ENCODE assay signal across 19 cellular contexts in genomic region chr2:59732861-59733603, GRCh38.
DNase-seq lines count a peak whose midpoint lies in the region; ATAC-seq, FAIRE-seq and TF ChIP-seq lines count a peak whose summit lies in the region.
"Had no signal": no experiment of that assay in that cellular context is flagged by ENCODE, and none has a peak within 500 bp of the region (broad histone marks: within the 10 kb centered on the region; RNA-seq: fewer than 3 reads in every experiment).

No MANE protein-coding gene starts in this region.

- in situ Hi-C loops in ACHN (cut with HindIII; ENCODE audit: low pct_ligation_motif_present, low pct_unique_long_range_greater_than_20kb, low sequenced_read_pairs), result no loop called here

- H3K79me2 ChIP-seq in H9 (ENCODE audit: insufficient read depth, low read length) (no peaks in the 10 kb centered on the region), H1 (ENCODE audit: control insufficient read depth in 1 of 2, insufficient read depth in 2 of 2, low read length in 2 of 2) (no peaks in the 10 kb centered on the region)

- no peak for TF ChIP-seq EP300 in H1 (IDR thresholded peaks at IDR 0.05; ENCODE audit: borderline replicate concordance in 1 of 2, low read depth in 2 of 2, low read length in 2 of 2)

- no peak overlapping the region for H2AK5ac ChIP-seq in H9 (ENCODE audit: insufficient read length, low read length)
- H2AK5ac ChIP-seq in H1 (ENCODE audit: low read depth, low read length), result no peak overlapping the region

- H3K27ac Mint-ChIP-seq in H9, result peak overlapping the region in 1 of 3 experiments; percentile 44; a peak in 1 of 7 replicates
- peak overlapping the region; percentile 95 for H3K27ac Mint-ChIP-seq in nephron progenitor cell
- H3K27ac Mint-ChIP-seq in HFFc6, result no peak overlapping the region
- H3K27ac Mint-ChIP-seq: B cell; CD4-positive, alpha-beta memory T cell had no signal

- H4K5ac ChIP-seq in H9 (ENCODE audit: insufficient read length, low read depth, low read length), result no peak overlapping the region
- H4K5ac ChIP-seq in H1 (ENCODE audit: insufficient read length, low read depth, low read length), result no peak overlapping the region

- H3K27me3 Mint-ChIP-seq in H9 (ENCODE audit: low read depth) (no peaks in the 10 kb centered on the region), nephron progenitor cell (ENCODE audit: low read depth, poor library complexity) (peaks cover 3% of the 10 kb centered on the region), HFFc6 (ENCODE audit: insufficient read depth) (no peaks in the 10 kb centered on the region)
- H3K27me3 Mint-ChIP-seq: B cell; CD4-positive, alpha-beta memory T cell had no signal

- WGBS in H9 (ENCODE audit: extremely low coverage, insufficient read length, low lambda C conversion rate), result no CpG with 5 or more reads among the region's 16 CpGs
- 84% methylated on average over 16 of the region's 16 CpGs; no CpG with 5 or more reads in 1 of the 2 experiments for WGBS in H1 (ENCODE audit: extremely low coverage in 1 of 2, insufficient coverage in 1 of 2, insufficient read length in 1 of 2, insufficient replicate concordance in 2 of 2, low coverage in 1 of 2, low lambda C conversion rate in 2 of 2, missing lambda C conversion rate in 1 of 2), 2 experiments

- H2BK5ac ChIP-seq in H9 (ENCODE audit: insufficient read length, low read length) (no peak overlapping the region), H1 (ENCODE audit: low read depth, low read length) (no peak overlapping the region)

- H3K27ac ChIP-seq in H9 (ENCODE audit: insufficient read length, low read depth, low read length), result no peak overlapping the region
- no peak overlapping the region for H3K27ac ChIP-seq in H1 (ENCODE audit: low read depth, low read length)

- H3T11ph ChIP-seq in H9 (ENCODE audit: low read length), result no peak overlapping the region

- peak overlapping the region; percentile 10 for H3K18ac ChIP-seq in H9 (ENCODE audit: insufficient read length, low read depth, low read length)
- no peak overlapping the region for H3K18ac ChIP-seq in H1 (ENCODE audit: extremely low read depth, low read length)

- FAIRE-seq in H1 (lab: Jason Lieb, UNC), result no peak

- no peak overlapping the region for H3K4me3 Mint-ChIP-seq in H9
- H3K4me3 Mint-ChIP-seq in nephron progenitor cell, result no peak overlapping the region
- H3K4me3 Mint-ChIP-seq in HFFc6, result no peak overlapping the region
- H3K4me3 Mint-ChIP-seq: B cell; CD4-positive, alpha-beta memory T cell had no signal

- H3K79me1 ChIP-seq in H9 (ENCODE audit: insufficient read depth, low read depth, low read length, poor library complexity, severe bottlenecking), result no peaks in the 10 kb centered on the region
- no peaks in the 10 kb centered on the region for H3K79me1 ChIP-seq in H1 (ENCODE audit: low read depth, low read length)

- no peaks in the 10 kb centered on the region for H4K20me1 ChIP-seq in H9 (ENCODE audit: control insufficient read depth, insufficient read depth, insufficient read length)
- H4K20me1 ChIP-seq in H1 (replicated peaks in 1 of 2; ENCODE audit: control insufficient read depth in 1 of 2, insufficient read depth in 2 of 2, low read length in 2 of 2), result no peaks in the 10 kb centered on the region

- H3K4ac ChIP-seq in H9 (ENCODE audit: low read depth, low read length), result no peak overlapping the region
- H3K4ac ChIP-seq in H1 (replicated peaks; ENCODE audit: insufficient read length, low read depth, low read length), result no peak overlapping the region

- H2AFZ ChIP-seq in H9 (ENCODE audit: low read length) (no peak overlapping the region), H1 (ENCODE audit: low read length) (peak overlapping the region; percentile 83)

- H3K23ac ChIP-seq in H9 (ENCODE audit: insufficient read length, low read depth, low read length) (no peak overlapping the region), H1 (ENCODE audit: insufficient read length) (no peak overlapping the region)

- H3K23me2 ChIP-seq in H9 (ENCODE audit: insufficient read length, low read depth, low read length, poor library complexity, severe bottlenecking) (no peaks in the 10 kb centered on the region), H1 (ENCODE audit: low read depth, low read length) (no peaks in the 10 kb centered on the region)

- H3K36me3 Mint-ChIP-seq in H9 (ENCODE audit: insufficient read depth in 1 of 3, low read depth in 3 of 3) (no peaks in the 10 kb centered on the region), nephron progenitor cell (ENCODE audit: low read depth) (no peaks in the 10 kb centered on the region), HFFc6 (ENCODE audit: low read depth) (no peaks in the 10 kb centered on the region)
- H3K36me3 Mint-ChIP-seq: CD4-positive, alpha-beta memory T cell had no signal

- H3K14ac ChIP-seq in H9 (ENCODE audit: insufficient read depth, low read length), result no peak overlapping the region
- H3K14ac ChIP-seq in H1 (ENCODE audit: insufficient read length), result no peak overlapping the region

- no peaks in the 10 kb centered on the region for H3K9me3 ChIP-seq in H9 (ENCODE audit: control insufficient read depth, low read depth, low read length)
- no peaks in the 10 kb centered on the region for H3K9me3 ChIP-seq in H1 (ENCODE audit: insufficient read depth in 2 of 2, low read depth in 1 of 2, low read length in 1 of 2)
- H3K9me3 ChIP-seq: HAP-1 had no signal

- H4K91ac ChIP-seq in H9 (ENCODE audit: insufficient read length, low read depth, low read length), result no peak overlapping the region
- no peak overlapping the region for H4K91ac ChIP-seq in H1 (replicated peaks; ENCODE audit: insufficient read length, low read length)

- no peak for TF ChIP-seq POLR2A in H1 (IDR thresholded peaks at IDR 0.05; ENCODE audit: control extremely low read depth in 1 of 2, low read depth in 2 of 2, low read length in 2 of 2)

- H3K56ac ChIP-seq in H9 (ENCODE audit: insufficient read length, low read depth, low read length), result no peak overlapping the region
- H3K56ac ChIP-seq in H1 (replicated peaks; ENCODE audit: insufficient read length, low read depth, low read length), result no peak overlapping the region

- TF ChIP-seq CTCF in H9 (conservative IDR thresholded peaks at IDR 0.05) (no peak), H1 (IDR thresholded peaks at IDR 0.05; ENCODE audit: control extremely low read depth in 1 of 3, insufficient read depth in 1 of 3, low read depth in 1 of 3, low read length in 3 of 3) (no peak), nephron progenitor cell (IDR thresholded peaks at IDR 0.05) (no peak), HFFc6 (IDR thresholded peaks at IDR 0.05) (no peak)

- no peak overlapping the region for H3K4me3 ChIP-seq in H1 (ENCODE audit: extremely low read depth in 1 of 4, insufficient read depth in 2 of 4, low read depth in 3 of 4, low read length in 4 of 4)
- H3K4me3 ChIP-seq: HAP-1 had no signal

- no peak for ATAC-seq in HG02885 (IDR thresholded peaks at IDR 0.05; ENCODE audit: poor library complexity, unreplicated experiment)
- ATAC-seq: Panc1 had no signal

- H2BK120ac ChIP-seq in H9 (ENCODE audit: low read depth, low read length, poor library complexity, severe bottlenecking) (no peak overlapping the region), H1 (replicated peaks; ENCODE audit: low read depth, low read length) (no peak overlapping the region)

- POLR2A ChIA-PET in H1 (lab: Charles Lee; ENCODE audit: partially characterized antibody), result no interaction called here

- H3K9me3 Mint-ChIP-seq in H9 (no peaks in the 10 kb centered on the region), nephron progenitor cell (no peaks in the 10 kb centered on the region), HFFc6 (peaks cover 28% of the 10 kb centered on the region)
- H3K9me3 Mint-ChIP-seq: CD4-positive, alpha-beta memory T cell had no signal

- H3K27me3 ChIP-seq in H9 (ENCODE audit: insufficient read depth, low read length), result no peaks in the 10 kb centered on the region
- H3K27me3 ChIP-seq in H1 (replicated peaks in 1 of 4; ENCODE audit: control insufficient read depth in 3 of 4, extremely low read depth in 1 of 4, insufficient read depth in 3 of 4, low read length in 3 of 4), result no peaks in the 10 kb centered on the region

- DNase-seq in Daoy (ENCODE audit: low read depth), result peak; percentile 8
- DNase-seq in H9, result no peak
- DNase-seq in H1 (ENCODE audit: low read depth in 1 of 2, low spot score in 2 of 2), result no peak
- DNase-seq in nephron progenitor cell, result peak; percentile 6
- DNase-seq in ACHN, result no peak
- DNase-seq in HFFc6, result no peak
- DNase-seq in AG20443 (ENCODE audit: low spot score), result no peak
- DNase-seq: CD4-positive, alpha-beta memory T cell; DMS79; GDM1; KBM-7; NCI-H2107; NCI-H446; NCI-H748 treated with DMSO at 0.1 percent for 48 hours; SHP77 had no signal

- H3K4me1 ChIP-seq in H9 (ENCODE audit: insufficient read depth, low read length) (no peaks in the 10 kb centered on the region), H1 (replicated peaks in 1 of 4; ENCODE audit: control insufficient read depth in 3 of 4, insufficient read depth in 4 of 4, low read length in 3 of 4) (no peaks in the 10 kb centered on the region; a peak in 2 of 7 replicates)
- H3K4me1 ChIP-seq: HAP-1 had no signal

- no peak overlapping the region for H2BK15ac ChIP-seq in H9 (ENCODE audit: low read depth, low read length)
- H2BK15ac ChIP-seq in H1 (ENCODE audit: low read length), result no peak overlapping the region

- TF ChIP-seq RAD21 in H1 (IDR thresholded peaks at IDR 0.05 in 1 of 2, conservative IDR thresholded peaks at IDR 0.05 in 1 of 2; ENCODE audit: low read depth in 2 of 2, low read length in 2 of 2), result no peak

- no peak overlapping the region for H3K9ac ChIP-seq in H9 (ENCODE audit: extremely low read depth, insufficient read length, low read length)
- H3K9ac ChIP-seq in H1 (replicated peaks in 1 of 4; ENCODE audit: extremely low read depth in 1 of 4, low read depth in 3 of 4, low read length in 3 of 4), result no peak overlapping the region

- H2BK20ac ChIP-seq in H9 (ENCODE audit: low read depth, low read length, poor library complexity, severe bottlenecking) (no peak overlapping the region), H1 (ENCODE audit: low read length) (no peak overlapping the region)

- no peak overlapping the region for H3K4me2 ChIP-seq in H9 (ENCODE audit: insufficient read depth, insufficient read length, low read length)
- H3K4me2 ChIP-seq in H1 (ENCODE audit: insufficient read depth in 1 of 2, low read depth in 2 of 2, low read length in 2 of 2), result no peak overlapping the region

- H2BK12ac ChIP-seq in H9 (ENCODE audit: insufficient read length, low read depth, low read length), result no peak overlapping the region
- no peak overlapping the region for H2BK12ac ChIP-seq in H1 (ENCODE audit: low read depth, low read length)

- H3K36me3 ChIP-seq in H1 (ENCODE audit: control insufficient read depth in 2 of 4, insufficient read depth in 4 of 4, low read length in 3 of 4), result no peaks in the 10 kb centered on the region
- H3K36me3 ChIP-seq: HAP-1 had no signal

- H3K4me1 Mint-ChIP-seq in H9 (peaks cover 7 to 8% of the 10 kb centered on the region in 2 experiments; a peak in 3 of 4 replicates), nephron progenitor cell (peaks cover 26% of the 10 kb centered on the region), HFFc6 (ENCODE audit: low read depth) (no peaks in the 10 kb centered on the region)
- H3K4me1 Mint-ChIP-seq: CD4-positive, alpha-beta memory T cell had no signal

- CTCF ChIA-PET in H1 (lab: Charles Lee; ENCODE audit: partially characterized antibody), result interaction anchor here (1.5 kb wide), 1 partner anchor 10 kb away, joined by 3 read pairs; no protein-coding TSS in a partner anchor

- no peak overlapping the region for H4K8ac ChIP-seq in H9 (replicated peaks; ENCODE audit: insufficient read length, low read depth, low read length)
- peak overlapping the region; percentile 85; the same call in 1 of the 2 replicates for H4K8ac ChIP-seq in H1 (ENCODE audit: extremely low read depth, insufficient read depth, low read length)

Comparison
In these comparisons a context has a peak if more than half of its experiments do, and no peak if none do; other contexts are left out.
1. DNase-seq: peak in Daoy (single experiment) and nephron progenitor cell (single experiment); none in H9 (single experiment), H1 (0 of 2), ACHN (single experiment), HFFc6 (single experiment) and AG20443 (single experiment).